13 cellular contexts compared by ENCODE assay signal in the genomic region with DNA sequence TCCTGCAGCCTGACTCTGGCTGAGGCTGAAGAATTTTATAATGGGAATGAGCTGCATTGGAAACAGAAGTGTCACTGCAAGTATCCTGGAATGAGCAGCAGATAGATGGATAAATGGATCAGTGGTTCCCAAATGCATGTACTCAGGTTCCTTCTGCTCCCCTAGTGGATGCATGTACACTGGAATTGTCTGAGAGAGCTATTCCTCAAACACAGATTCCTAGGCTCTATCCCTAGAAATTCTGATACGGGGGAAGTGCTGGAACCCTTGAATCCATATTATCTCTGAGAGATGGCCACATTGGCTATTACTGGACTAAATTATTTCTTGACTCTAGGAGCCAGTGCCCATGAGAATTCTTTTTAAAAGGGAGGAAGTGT.
DNase-seq lines count a peak whose midpoint lies in the region; ATAC-seq and TF ChIP-seq lines count a peak whose summit lies in the region.
"Had no signal": no experiment of that assay in that cellular context is flagged by ENCODE, and none has a peak within 500 bp of the region (broad histone marks: within the 10 kb centered on the region; RNA-seq: fewer than 3 reads in every experiment).

No MANE protein-coding gene starts in this region.

- H3K4me1 ChIP-seq in right atrium auricular region, result peaks cover 0 to 41% of the 10 kb centered on the region in 2 donors
- no peaks in the 10 kb centered on the region for H3K4me1 ChIP-seq in foreskin keratinocyte
- H3K4me1 ChIP-seq in subcutaneous abdominal adipose tissue (ENCODE audit: control insufficient read depth in 5 of 5, insufficient read depth in 5 of 5, low read length in 5 of 5), result peaks cover 9 to 59% (median 42%) of the 10 kb centered on the region in 5 donors
- peaks cover 36% of the 10 kb centered on the region for H3K4me1 ChIP-seq in SJCRH30
- H3K4me1 ChIP-seq: breast epithelium had no signal

- H3K9me3 ChIP-seq in right atrium auricular region (no peaks in the 10 kb centered on the region), WERI-Rb-1 (ENCODE audit: severe bottlenecking) (no peaks in the 10 kb centered on the region), subcutaneous abdominal adipose tissue (ENCODE audit: control insufficient read depth in 5 of 5, low read length in 5 of 5) (no peaks in the 10 kb centered on the region), SJCRH30 (replicated peaks) (no peaks in the 10 kb centered on the region)
- H3K9me3 ChIP-seq: breast epithelium had no signal

- H3K4me3 ChIP-seq in right atrium auricular region, result no peak overlapping the region
- H3K4me3 ChIP-seq in WERI-Rb-1 (ENCODE audit: low read depth, low read length), result no peak overlapping the region
- no peak overlapping the region for H3K4me3 ChIP-seq in subcutaneous abdominal adipose tissue (ENCODE audit: low read depth in 1 of 5, low read length in 5 of 5)
- no peak overlapping the region for H3K4me3 ChIP-seq in SJCRH30
- H3K4me3 ChIP-seq: breast epithelium had no signal

- intact Hi-C loops in Right ventricle myocardium superior (cut with DNase I), result loop anchor here (10.0 kb wide), 1 partner anchor 66 kb away; a partner anchor contains a TSS

- H3K27ac ChIP-seq in right atrium auricular region (peak overlapping the region in 1 of 2 donors; percentile 26), WERI-Rb-1 (no peak overlapping the region), foreskin keratinocyte (no peak overlapping the region), subcutaneous abdominal adipose tissue (ENCODE audit: low read depth, low read length) (peak overlapping the region; percentile 61), SJCRH30 (no peak overlapping the region)

- H3K36me3 ChIP-seq in right atrium auricular region (no peaks in the 10 kb centered on the region), WERI-Rb-1 (no peaks in the 10 kb centered on the region), subcutaneous abdominal adipose tissue (ENCODE audit: control insufficient read depth in 5 of 5, insufficient read depth in 5 of 5, low read length in 5 of 5) (no peaks in the 10 kb centered on the region), SJCRH30 (0 out of 2 replicates have a peak, but pooled peaks cover 2% of the 10 kb centered on the region)
- H3K36me3 ChIP-seq: breast epithelium had no signal

- H3K9ac ChIP-seq in subcutaneous abdominal adipose tissue (ENCODE audit: low read length in 5 of 5), result no peak overlapping the region

- H3K27me3 ChIP-seq in right atrium auricular region (no peaks in the 10 kb centered on the region), WERI-Rb-1 (ENCODE audit: insufficient read depth, low read depth, severe bottlenecking) (no peaks in the 10 kb centered on the region), foreskin keratinocyte (no peaks in the 10 kb centered on the region), subcutaneous abdominal adipose tissue (ENCODE audit: control insufficient read depth in 5 of 5, insufficient read depth in 4 of 5, low read length in 5 of 5) (no peaks in the 10 kb centered on the region), SJCRH30 (no peaks in the 10 kb centered on the region)
- H3K27me3 ChIP-seq: breast epithelium had no signal

- no peak for DNase-seq in Right ventricle myocardium superior
- no peak for DNase-seq in right atrium auricular region (ENCODE audit: low spot score)
- DNase-seq in WERI-Rb-1, result no peak
- no peak for DNase-seq in foreskin keratinocyte
- no peak for DNase-seq in OCI-M2 (lab: John Stamatoyannopoulos, UW; ENCODE audit: unreplicated experiment)
- DNase-seq in SJCRH30, result no peak
- no peak for DNase-seq in DMS114 treated with DMSO at 0.1 percent for 48 hours (lab: John Stamatoyannopoulos, UW; ENCODE audit: unreplicated experiment)
- DNase-seq: DMS153, hypothalamus, NCI-H748 treated with DMSO at 0.1 percent for 48 hours, nucleus accumbens had no signal

- TF ChIP-seq CTCF in right atrium auricular region (IDR thresholded peaks at IDR 0.05) (peak in 1 of 2 donors; percentile 27), WERI-Rb-1 (IDR thresholded peaks at IDR 0.05; ENCODE audit: low read depth, low read length) (0 out of 2 replicates have a peak, but pooled peaks have one; percentile 13), foreskin keratinocyte (conservative IDR thresholded peaks at IDR 0.05) (peak; percentile 9)

- ATAC-seq in Right ventricle myocardium superior (ENCODE audit: poor library complexity) (peak; percentile 38), foreskin keratinocyte (no peak)
